Comparison of ENCODE assay signal across 26 cellular contexts in the genomic region with DNA sequence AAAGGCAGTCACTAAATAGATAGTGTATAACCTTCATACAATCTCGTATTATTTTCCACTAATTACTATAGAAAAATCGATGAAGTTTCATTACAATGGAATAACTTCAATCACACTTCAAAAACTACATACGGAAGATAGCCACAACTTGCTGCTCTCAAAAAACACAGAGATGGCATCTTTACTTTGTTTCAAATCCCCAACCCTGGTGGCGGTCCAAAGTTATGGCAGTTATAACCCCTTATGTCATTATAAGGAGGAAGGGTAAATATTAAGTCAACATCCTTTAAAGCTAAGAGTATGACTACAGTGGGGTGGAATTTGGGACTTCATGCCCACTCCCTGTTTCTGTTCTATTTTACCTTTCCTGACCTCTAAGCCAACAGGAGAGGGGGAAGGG.
"Had no signal": no experiment of that assay in that cellular context is flagged by ENCODE, and none has a peak within 500 bp of the region (broad histone marks: within the 10 kb centered on the region; RNA-seq: fewer than 3 reads in every experiment).

No MANE protein-coding gene starts in this region.

- H3K27me3 Mint-ChIP-seq: activated naive CD8-positive, alpha-beta T cell; brain had no signal

- H3K4me3 ChIP-seq: K562, SK-N-MC had no signal

- ATAC-seq: activated T-cell treated with anti-CD3 and anti-CD28 coated beads, Interleukin-2, amount 50 U/mL, for 4 hours; K562; Panc1; Right ventricle myocardium inferior; WTC11 had no signal

- H3K4me1 Mint-ChIP-seq: activated CD4-positive, alpha-beta T cell treated with anti-CD3 and anti-CD28 coated beads, Interleukin-2, amount 10 ng/mL, durations not matched to agents 24 days and 14 days; WTC11 had no signal

- H3K9me3 Mint-ChIP-seq: activated CD4-positive, alpha-beta memory T cell treated with anti-CD3 and anti-CD28 coated beads for 36 hours; activated CD4-positive, alpha-beta T cell treated with anti-CD3 and anti-CD28 coated beads, Interleukin-2, amount 10 ng/mL, durations not matched to agents 24 days and 14 days; activated T-cell treated with anti-CD3 and anti-CD28 coated beads, Interleukin-2, amount 50 U/mL, for 4 hours; brain; WTC11 had no signal

- H3K27ac Mint-ChIP-seq: activated CD4-positive, alpha-beta memory T cell treated with anti-CD3 and anti-CD28 coated beads for 36 hours; activated CD4-positive, alpha-beta T cell treated with anti-CD3 and anti-CD28 coated beads, Interleukin-2, amount 10 ng/mL, durations not matched to agents 24 days and 14 days; activated naive CD8-positive, alpha-beta T cell; brain; WTC11 had no signal

- H3K27ac ChIP-seq: SK-N-MC had no signal

- H3K36me3 Mint-ChIP-seq: activated CD4-positive, alpha-beta memory T cell treated with anti-CD3 and anti-CD28 coated beads for 36 hours; activated naive CD8-positive, alpha-beta T cell; brain; WTC11 had no signal

- DNase-seq: activated CD4-positive, alpha-beta memory T cell treated with anti-CD3 and anti-CD28 coated beads for 36 hours; activated CD4-positive, alpha-beta T cell treated with anti-CD3 and anti-CD28 coated beads, Interleukin-2, amount 10 ng/mL, durations not matched to agents 24 days and 14 days; activated CD4-positive, CD25-positive, alpha-beta regulatory T cell treated with anti-CD3 and anti-CD28 coated beads, Interleukin-2, amount 50 U/mL, for 72 hours; activated CD8-positive, alpha-beta memory T cell treated with anti-CD3 and anti-CD28 coated beads for 24 hours; activated effector memory CD4-positive, alpha-beta T cell treated with anti-CD3 and anti-CD28 coated beads, Interleukin-2, amount 50 U/mL, for 16 hours; activated naive CD4-positive, alpha-beta T cell treated with Interleukin-2 at 50 U/mL for 16 hours; activated T-cell treated with anti-CD3 and anti-CD28 coated beads, Interleukin-2, amount 50 U/mL, for 4 hours; amygdala; Kasumi-1; NCI-H1105 treated with DMSO at 0.1 percent for 48 hours; NCI-H1436 treated with DMSO at 0.1 percent for 48 hours; NCI-H187; NCI-H2081; NCI-H510A treated with DMSO at 0.1 percent for 48 hours; NCI-H69; NK-92 treated with Interleukin-12 subunit alpha and Interleukin-12 subunit beta, amount 100 ng/mL, for 24 hours; OCI-M1; RPMI8226; SW 1271 had no signal

- H3K4me3 Mint-ChIP-seq: activated CD4-positive, alpha-beta memory T cell treated with anti-CD3 and anti-CD28 coated beads for 36 hours; activated CD4-positive, alpha-beta T cell treated with anti-CD3 and anti-CD28 coated beads, Interleukin-2, amount 10 ng/mL, durations not matched to agents 24 days and 14 days; activated naive CD8-positive, alpha-beta T cell; activated T-cell treated with anti-CD3 and anti-CD28 coated beads, Interleukin-2, amount 50 U/mL, for 4 hours; brain; WTC11 had no signal
